Comparison of ENCODE assay signal across 10 cellular contexts in the genomic region with DNA sequence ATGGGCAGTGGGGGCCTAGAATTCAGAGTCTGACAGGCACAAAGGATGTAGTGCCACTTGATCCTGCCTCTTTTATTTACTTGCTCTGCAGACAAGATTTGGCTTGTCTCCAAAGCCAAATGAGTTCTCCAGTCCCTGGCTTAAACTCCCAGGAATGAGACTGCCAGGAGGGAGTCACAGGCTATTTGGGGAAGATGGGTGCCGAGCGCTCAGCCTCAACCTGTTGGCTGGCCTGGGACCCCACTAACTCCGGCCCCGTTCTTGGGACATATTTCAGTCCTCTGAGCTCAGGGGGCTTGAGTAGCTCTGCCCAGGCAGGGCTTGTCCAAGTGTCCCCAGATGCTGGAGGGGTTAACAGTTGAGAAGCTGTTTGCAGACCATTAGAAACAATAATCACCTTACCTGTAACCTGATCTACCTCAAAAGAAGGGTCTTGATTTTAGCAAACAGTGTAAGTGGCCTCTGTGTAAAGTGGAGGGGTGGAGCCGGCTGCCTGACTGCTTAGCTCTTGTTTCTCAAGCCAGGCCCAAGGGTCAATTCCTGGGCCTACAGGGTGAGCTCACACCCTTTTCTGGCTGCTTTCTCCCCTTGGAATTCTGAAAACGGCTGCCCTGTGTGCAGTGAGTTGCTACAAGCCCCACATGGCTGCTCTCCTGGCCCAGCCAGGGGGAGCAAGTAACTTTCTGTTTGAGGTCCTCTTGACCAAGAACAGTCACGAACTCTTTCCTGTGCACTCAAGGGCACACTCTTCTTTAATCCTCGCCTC. TPM values are rescaled to one million over a fixed set of nuclear protein-coding genes. Genes with fewer than 3 reads are reported as not detected.
DNase-seq lines count a peak whose midpoint lies in the region; ATAC-seq and TF ChIP-seq lines count a peak whose summit lies in the region.
"Had no signal": no experiment of that assay in that cellular context is flagged by ENCODE, and none has a peak within 500 bp of the region (broad histone marks: within the 10 kb centered on the region; RNA-seq: fewer than 3 reads in every experiment).

No MANE protein-coding gene starts in this region.

- H3K36me3 ChIP-seq in right atrium auricular region (no peaks in the 10 kb centered on the region), RWPE2 (ENCODE audit: low read depth) (no peaks in the 10 kb centered on the region), upper lobe of left lung (no peaks in the 10 kb centered on the region)

- no peak for TF ChIP-seq POLR2A in upper lobe of left lung (IDR thresholded peaks at IDR 0.05)

- H3K27me3 ChIP-seq in right atrium auricular region (no peaks in the 10 kb centered on the region), RWPE2 (ENCODE audit: insufficient read depth, poor library complexity, severe bottlenecking) (no peaks in the 10 kb centered on the region), upper lobe of left lung (no peaks in the 10 kb centered on the region)

- WGBS in upper lobe of left lung, 2 donors = 52 to 60% methylated on average over 5 to 8 of the region's 8 CpGs

- no peaks in the 10 kb centered on the region for H3K9me3 ChIP-seq in right atrium auricular region
- H3K9me3 ChIP-seq in RWPE2 (ENCODE audit: severe bottlenecking) = no peaks in the 10 kb centered on the region
- H3K9me3 ChIP-seq in upper lobe of left lung = no peaks in the 10 kb centered on the region

- DNase-seq in Right ventricle myocardium inferior (ENCODE audit: missing footprints) = no peak
- DNase-seq in right atrium auricular region (ENCODE audit: low spot score) = no peak
- DNase-seq in RWPE2 (ENCODE audit: low spot score) = no peak
- DNase-seq in iPS-NIHi11 (ENCODE audit: low spot score) = peak; percentile 53
- peak in 1 of 2 donors; percentile 93 for DNase-seq in upper lobe of left lung
- no peak for DNase-seq in activated CD8-positive, alpha-beta memory T cell treated with anti-CD3 and anti-CD28 coated beads, Interleukin-2, amount 50 U/mL, for 4 hours
- no peak for DNase-seq in activated naive CD4-positive, alpha-beta T cell (lab: John Stamatoyannopoulos, UW)
- DNase-seq in T-helper 1 cell = no peak
- DNase-seq: activated CD4-positive, alpha-beta T cell treated with anti-CD3 and anti-CD28 coated beads, Interleukin-2, amount 50 U/mL, for 4 hours had no signal

- H3K4me3 ChIP-seq in right atrium auricular region (no peak overlapping the region), RWPE2 (ENCODE audit: severe bottlenecking) (no peak overlapping the region), upper lobe of left lung (no peak overlapping the region)

- H3K27ac ChIP-seq in right atrium auricular region = no peak overlapping the region
- H3K27ac ChIP-seq in RWPE2 (ENCODE audit: poor library complexity, severe bottlenecking) = no peak overlapping the region
- H3K27ac ChIP-seq in upper lobe of left lung = peak overlapping the region; percentile 68 to 83 (median 76)

- ATAC-seq in Right ventricle myocardium inferior (peak; percentile 70), RWPE2 (ENCODE audit: low read depth) (peak; percentile 31; the same call in 1 of the 3 replicates), upper lobe of left lung (ENCODE audit: low FRiP score in 2 of 2) (peak; percentile 65 to 95)
- ATAC-seq: natural killer cell treated with Interleukin-12 subunit alpha and Interleukin-12 subunit beta and Interleukin-15 and Interleukin-18, amount 100 ng/mL, for 72 hours had no signal

- TF ChIP-seq EP300 in upper lobe of left lung (IDR thresholded peaks at IDR 0.05) = peak in 1 of 4 donors; percentile 61

- TF ChIP-seq CTCF in right atrium auricular region (IDR thresholded peaks at IDR 0.05) (peak in 1 of 2 donors; percentile 18), RWPE2 (IDR thresholded peaks at IDR 0.05; ENCODE audit: poor library complexity, severe bottlenecking) (no peak), upper lobe of left lung (IDR thresholded peaks at IDR 0.05) (peak in 2 of 6 experiments; percentile 15 to 37)

- H3K4me1 ChIP-seq in right atrium auricular region (peaks cover 0 to 9% of the 10 kb centered on the region in 2 donors), RWPE2 (ENCODE audit: insufficient read depth, poor library complexity, severe bottlenecking) (peaks cover 5% of the 10 kb centered on the region), upper lobe of left lung (peaks cover 6 to 39% (median 21%) of the 10 kb centered on the region in 4 donors)

- intact Hi-C loops in Right ventricle myocardium inferior (cut with DNase I) = no loop called here

RNA-seq across cellular contexts. Expression of a gene that starts 27.1 kb away (rescaled TPM):
- total RNA-seq in Right ventricle myocardium inferior (4.1 TPM), right atrium auricular region (1 to 10 TPM; 3.4 to 6.4 TPM), upper lobe of left lung (10 to 100 TPM; 30.5 to 69.2 (median 43.7) TPM)

Comparison
In these comparisons a context has a peak if more than half of its experiments do, and no peak if none do; other contexts are left out.
1. H3K27ac ChIP-seq: peak in upper lobe of left lung (4 of 4); none in right atrium auricular region (0 of 2) and RWPE2 (single experiment).
2. Peak in every context shown above with its lines, with median percentiles within 50 percentile points of each other: ATAC-seq.